In the genomic region with DNA sequence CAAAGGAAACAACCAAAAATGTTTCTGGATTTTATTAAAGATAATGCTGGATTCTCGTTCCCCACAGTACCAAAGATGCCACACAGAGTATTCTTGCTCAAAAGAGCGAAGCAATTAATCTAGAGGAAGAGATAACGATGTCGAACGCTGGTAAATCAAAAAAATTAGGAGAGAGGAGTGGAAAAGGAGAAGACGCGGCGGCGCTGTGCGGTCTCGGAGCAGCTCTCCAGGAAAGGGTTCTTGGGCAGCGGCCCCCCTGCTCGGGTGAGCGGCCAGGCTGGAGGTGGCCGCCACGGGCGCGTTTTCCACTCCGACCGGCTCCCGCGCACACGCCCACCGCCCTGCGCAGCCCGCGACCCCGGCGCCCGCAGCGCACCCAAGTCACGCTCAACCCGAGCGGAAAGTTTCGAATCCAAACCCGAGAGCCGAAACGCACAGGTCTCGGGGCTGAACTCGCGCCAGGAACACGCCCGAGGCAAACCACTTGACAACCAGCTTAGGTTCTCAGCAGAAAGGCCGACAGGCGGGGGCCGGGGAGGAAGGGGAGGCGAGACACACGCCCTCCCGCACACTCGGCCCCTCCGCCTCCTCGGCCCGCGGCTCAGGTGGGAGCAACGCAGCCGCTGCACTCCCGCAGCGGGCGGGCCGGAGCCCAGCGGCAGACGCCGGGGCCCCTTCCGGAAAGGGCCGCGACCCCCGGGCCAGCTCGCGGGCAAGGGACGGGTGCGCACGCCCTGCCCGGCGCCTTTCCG, we compare ENCODE assay signal across 9 cellular contexts. TPM values are rescaled to one million over a fixed set of nuclear protein-coding genes. Genes with fewer than 3 reads are reported as not detected.
DNase-seq lines count a peak whose midpoint lies in the region; ATAC-seq, FAIRE-seq and TF ChIP-seq lines count a peak whose summit lies in the region.
"Had no signal": no experiment of that assay in that cellular context is flagged by ENCODE, and none has a peak within 500 bp of the region (broad histone marks: within the 10 kb centered on the region; RNA-seq: fewer than 3 reads in every experiment).

No MANE protein-coding gene starts in this region.

- H3K27me3 ChIP-seq in HUES6 (ENCODE audit: control insufficient read depth, insufficient read depth, low read length) (no peaks in the 10 kb centered on the region), adipocyte (replicated peaks; ENCODE audit: control insufficient read depth, insufficient read depth, low read length) (no peaks in the 10 kb centered on the region), heart right ventricle (no peaks in the 10 kb centered on the region)

- 1% methylated on average over 75 of the region's 75 CpGs for WGBS in heart right ventricle, 2 donors

- H3K27ac ChIP-seq in HUES6 (ENCODE audit: low read depth, low read length) (peak overlapping the region; percentile 47; the same call in 1 of the 2 replicates), heart right ventricle (peak overlapping the region in 9 of 10 donors; percentile 3 to 90 (median 78))

- peak; percentile 30 for DNase-seq in DMS114 treated with DMSO at 0.1 percent for 48 hours (lab: John Stamatoyannopoulos, UW; ENCODE audit: unreplicated experiment)
- DNase-seq in adipocyte (ENCODE audit: low read depth), result peak; percentile 75
- peak; percentile 53 to 63 for DNase-seq in heart right ventricle
- DNase-seq in posterior cingulate gyrus, result peak; percentile 42 to 92 (median 54)
- DNase-seq in urothelium cell line (ENCODE audit: low spot score), result peak; percentile 82

- H3K36me3 ChIP-seq in HUES6 (ENCODE audit: control insufficient read depth, insufficient read depth, low read length) (peaks cover 6% of the 10 kb centered on the region; the same call in 1 of the 2 replicates), adipocyte (ENCODE audit: control insufficient read depth, insufficient read depth, low read length, severe bottlenecking) (peaks cover 5% of the 10 kb centered on the region), heart right ventricle (no peaks in the 10 kb centered on the region)

- peak in 3 of 9 donors; percentile 16 to 28 (median 23) for TF ChIP-seq CTCF in heart right ventricle (IDR thresholded peaks at IDR 0.05)

- H3K9ac ChIP-seq in HUES6 (ENCODE audit: low read length) (peak overlapping the region; percentile 86), adipocyte (ENCODE audit: low read length) (peak overlapping the region; percentile 86)

- intact Hi-C loops in heart right ventricle (cut with DNase I), result loop anchor here in 1 of 10 donors (5.0 to 10.0 kb wide), 3 partner anchors 35 to 123 kb away; no protein-coding TSS in a partner anchor
- intact Hi-C loops in posterior cingulate gyrus (cut with DNase I), result loop anchor here (5.0 kb wide), 1 partner anchor 375 kb away; a partner anchor contains a TSS

- ATAC-seq in GM21447 (IDR thresholded peaks at IDR 0.05; ENCODE audit: unreplicated experiment), result peak; percentile 40
- ATAC-seq in SK-N-SH treated with all-trans-retinoic acid at 6 μM for 48 hours, result peak; percentile 80
- ATAC-seq in heart right ventricle, result peak; percentile 66 to 79 (median 73)

- no peaks in the 10 kb centered on the region for H3K9me3 ChIP-seq in HUES6 (ENCODE audit: control insufficient read depth, insufficient read depth, low read depth, low read length)
- H3K9me3 ChIP-seq in adipocyte (ENCODE audit: control insufficient read depth, low read length), result no peaks in the 10 kb centered on the region
- no peaks in the 10 kb centered on the region for H3K9me3 ChIP-seq in heart right ventricle

- H3K4me3 ChIP-seq in HUES6 (ENCODE audit: low read depth, low read length) (peak overlapping the region; percentile 98), adipocyte (ENCODE audit: low read length) (peak overlapping the region; percentile 90), heart right ventricle (peak overlapping the region; percentile 48 to 98 (median 96))

- no peak for FAIRE-seq in urothelium cell line (lab: Jason Lieb, UNC)
- FAIRE-seq: endometrium had no signal

- peaks cover 6% of the 10 kb centered on the region for H3K4me1 ChIP-seq in HUES6 (ENCODE audit: control insufficient read depth, insufficient read depth, low read length)
- peaks cover 3% of the 10 kb centered on the region for H3K4me1 ChIP-seq in adipocyte (ENCODE audit: control insufficient read depth, insufficient read depth, low read length)
- peaks cover 0 to 20% (median 9%) of the 10 kb centered on the region in 9 donors for H3K4me1 ChIP-seq in heart right ventricle

TF ChIP-seq in SK-N-SH treated with all-trans-retinoic acid at 6 μM for 48 hours, 23 proteins besides CTCF, POLR2A, EP300 and RAD21:
- no peak for TF ChIP-seq SNAI2 (CRISPR knock-in tag; IDR thresholded peaks at IDR 0.05)
- TF ChIP-seq ZFP3 (CRISPR knock-in tag; IDR thresholded peaks at IDR 0.05), result 0 out of 2 replicates have a peak, but pooled peaks have one; percentile 26
- TF ChIP-seq, protein P1, sequence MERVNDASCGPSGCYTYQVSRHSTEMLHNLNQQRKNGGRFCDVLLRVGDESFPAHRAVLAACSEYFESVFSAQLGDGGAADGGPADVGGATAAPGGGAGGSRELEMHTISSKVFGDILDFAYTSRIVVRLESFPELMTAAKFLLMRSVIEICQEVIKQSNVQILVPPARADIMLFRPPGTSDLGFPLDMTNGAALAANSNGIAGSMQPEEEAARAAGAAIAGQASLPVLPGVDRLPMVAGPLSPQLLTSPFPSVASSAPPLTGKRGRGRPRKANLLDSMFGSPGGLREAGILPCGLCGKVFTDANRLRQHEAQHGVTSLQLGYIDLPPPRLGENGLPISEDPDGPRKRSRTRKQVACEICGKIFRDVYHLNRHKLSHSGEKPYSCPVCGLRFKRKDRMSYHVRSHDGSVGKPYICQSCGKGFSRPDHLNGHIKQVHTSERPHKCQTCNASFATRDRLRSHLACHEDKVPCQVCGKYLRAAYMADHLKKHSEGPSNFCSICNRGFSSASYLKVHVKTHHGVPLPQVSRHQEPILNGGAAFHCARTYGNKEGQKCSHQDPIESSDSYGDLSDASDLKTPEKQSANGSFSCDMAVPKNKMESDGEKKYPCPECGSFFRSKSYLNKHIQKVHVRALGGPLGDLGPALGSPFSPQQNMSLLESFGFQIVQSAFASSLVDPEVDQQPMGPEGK (CRISPR knock-in tag; IDR thresholded peaks at IDR 0.05; ENCODE audit: borderline replicate concordance), result no peak
- TF ChIP-seq CSDC2 (CRISPR knock-in tag; IDR thresholded peaks at IDR 0.05), result no peak

RNA-seq across cellular contexts. Expression of a gene that starts 0.9 kb away (rescaled TPM):
- 10 to 100 TPM; 30.3 to 40.4 (median 36.6) TPM for total RNA-seq in heart right ventricle
- polyA plus RNA-seq in heart right ventricle, result 10 to 100 TPM; 10.5 to 11.1 TPM

Comparison
In these comparisons a context has a peak if more than half of its experiments do, and no peak if none do; other contexts are left out.
1. Peak in every context shown above with its lines: DNase-seq, ATAC-seq, H3K4me3 ChIP-seq and H3K27ac ChIP-seq.
2. DNase-seq: peak in every context shown above with its lines; median percentile 82 in urothelium cell line; 75 in adipocyte; 58 in heart right ventricle; 54 in posterior cingulate gyrus; 30 in DMS114 treated with DMSO at 0.1 percent for 48 hours.